Comparison of ENCODE assay signal across 9 cellular contexts in the genomic region with DNA sequence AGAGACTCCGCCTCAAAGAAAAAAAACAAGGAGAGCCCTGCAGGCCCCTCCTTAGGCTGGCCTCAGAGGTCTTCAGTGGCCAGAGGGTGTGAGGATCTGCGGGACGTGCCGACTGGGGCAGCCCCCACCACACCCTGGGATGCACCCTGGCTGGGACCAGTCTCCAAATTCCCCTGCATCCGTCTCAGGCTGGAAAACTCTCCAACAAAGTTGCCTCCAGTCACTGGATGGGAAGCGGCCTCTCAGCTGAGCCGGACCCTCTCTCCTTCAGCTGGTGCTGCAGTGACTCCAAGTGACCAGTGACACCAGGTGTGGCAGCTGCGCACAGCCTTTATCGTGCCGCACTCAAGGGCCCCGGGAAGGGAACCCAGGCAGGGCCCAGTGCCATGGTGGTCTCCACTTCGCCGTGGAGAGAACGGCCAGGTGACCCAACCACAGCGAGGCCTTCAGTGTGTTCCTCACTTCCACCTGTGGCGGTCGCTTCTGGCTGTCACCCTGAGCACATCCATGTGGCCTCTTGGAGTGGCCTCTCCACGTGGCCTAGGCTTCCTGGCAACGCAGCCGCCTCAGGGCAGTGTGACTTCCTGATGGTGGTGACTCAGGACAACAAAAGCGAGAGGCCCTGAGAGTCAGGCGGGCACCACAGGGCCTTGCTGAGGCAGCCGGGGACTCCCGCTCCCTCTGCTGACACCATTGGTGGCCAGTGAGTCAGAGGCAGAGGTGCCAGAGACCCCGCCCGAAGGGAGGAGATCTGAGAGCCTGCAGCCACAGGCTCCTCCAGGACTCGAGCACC. TPM values are rescaled to one million over a fixed set of nuclear protein-coding genes. Genes with fewer than 3 reads are reported as not detected.
DNase-seq lines count a peak whose midpoint lies in the region; ATAC-seq lines count a peak whose summit lies in the region.
"Had no signal": no experiment of that assay in that cellular context is flagged by ENCODE, and none has a peak within 500 bp of the region (broad histone marks: within the 10 kb centered on the region; RNA-seq: fewer than 3 reads in every experiment).

No MANE protein-coding gene starts in this region.

- H3K27ac ChIP-seq in caudate nucleus (ENCODE audit: low read depth, low read length), result no peak overlapping the region
- H3K27ac ChIP-seq: C4-2B had no signal

- peak; percentile 84 for DNase-seq in activated T-cell treated with anti-CD3 and anti-CD28 coated beads for 48 hours (ENCODE audit: low read depth)
- no peak for DNase-seq in activated T-cell treated with anti-CD3 and anti-CD28 coated beads, Interleukin-2, amount 50 U/mL, for 1 hour
- DNase-seq in activated CD8-positive, alpha-beta memory T cell treated with anti-CD3 and anti-CD28 coated beads for 48 hours (ENCODE audit: low read depth in 2 of 3, low spot score in 2 of 3), result peak; percentile 42 to 79 (median 77)
- peak; percentile 42 for DNase-seq in left cardiac atrium
- DNase-seq in stimulated activated CD8-positive, alpha-beta memory T cell treated with anti-CD3 and anti-CD28 coated beads, Interleukin-15, amount 100 ng/mL, for 4 hours (ENCODE audit: low read depth in 2 of 2), result peak; percentile 28 to 29
- no peak for DNase-seq in NCI-H748 treated with DMSO at 0.1 percent for 48 hours (lab: John Stamatoyannopoulos, UW)
- DNase-seq in caudate nucleus (lab: John Stamatoyannopoulos, UW), result no peak

- intact Hi-C loops in left cardiac atrium (cut with DNase I), result no loop called here

- peak in 1 of 2 donors; percentile 68 for ATAC-seq in left cardiac atrium
- no peak for ATAC-seq in HG03135 (IDR thresholded peaks at IDR 0.05; ENCODE audit: unreplicated experiment)

RNA-seq across cellular contexts. Expression of a gene that starts 19.3 kb away (rescaled TPM):
- total RNA-seq in left cardiac atrium, result 10 to 100 TPM; 17.2 to 17.6 TPM

RNA-seq across cellular contexts. Expression of a gene that starts 34.6 kb away (rescaled TPM):
- 10 to 100 TPM; 64.9 to 65.7 TPM for total RNA-seq in left cardiac atrium

Comparison
In these comparisons a context has a peak if more than half of its experiments do, and no peak if none do; other contexts are left out.
1. DNase-seq: peak in activated T-cell treated with anti-CD3 and anti-CD28 coated beads for 48 hours (single experiment), activated CD8-positive, alpha-beta memory T cell treated with anti-CD3 and anti-CD28 coated beads for 48 hours (3 of 3), left cardiac atrium (single experiment) and stimulated activated CD8-positive, alpha-beta memory T cell treated with anti-CD3 and anti-CD28 coated beads, Interleukin-15, amount 100 ng/mL, for 4 hours (2 of 2); none in activated T-cell treated with anti-CD3 and anti-CD28 coated beads, Interleukin-2, amount 50 U/mL, for 1 hour (single experiment), NCI-H748 treated with DMSO at 0.1 percent for 48 hours (single experiment) and caudate nucleus (0 of 61).